ENCODE assay signal across 19 cellular contexts in genomic region chr11:92180664-92181251, GRCh38. TPM values are rescaled to one million over a fixed set of nuclear protein-coding genes. Genes with fewer than 3 reads are reported as not detected.
DNase-seq lines count a peak whose midpoint lies in the region; ATAC-seq and TF ChIP-seq lines count a peak whose summit lies in the region.
"Had no signal": no experiment of that assay in that cellular context is flagged by ENCODE, and none has a peak within 500 bp of the region (broad histone marks: within the 10 kb centered on the region; RNA-seq: fewer than 3 reads in every experiment).

No MANE protein-coding gene starts in this region.

- H3K36me3 ChIP-seq in ACC112 (ENCODE audit: insufficient read depth, low read length), result no peaks in the 10 kb centered on the region
- no peaks in the 10 kb centered on the region for H3K36me3 ChIP-seq in mucosa of descending colon (ENCODE audit: low read depth)
- H3K36me3 ChIP-seq: ovary had no signal

- no peaks in the 10 kb centered on the region for H3K36me3 Mint-ChIP-seq in CD4-positive, alpha-beta T cell (ENCODE audit: low read depth)
- H3K36me3 Mint-ChIP-seq in activated CD8-positive, alpha-beta memory T cell treated with anti-CD3 and anti-CD28 coated beads, Interleukin-2, amount 10 ng/mL, durations not matched to agents 7 days and 5 days, result no peaks in the 10 kb centered on the region
- H3K36me3 Mint-ChIP-seq: IgD-negative memory B cell had no signal

- no peaks in the 10 kb centered on the region for H3K27me3 Mint-ChIP-seq in CD4-positive, alpha-beta T cell
- no peaks in the 10 kb centered on the region for H3K27me3 Mint-ChIP-seq in activated CD8-positive, alpha-beta memory T cell treated with anti-CD3 and anti-CD28 coated beads, Interleukin-2, amount 10 ng/mL, durations not matched to agents 7 days and 5 days
- H3K27me3 Mint-ChIP-seq: IgD-negative memory B cell had no signal

- peak; percentile 54 for ATAC-seq in esophagus mucosa
- peak; percentile 29 for ATAC-seq in mucosa of descending colon
- no peak for ATAC-seq in CD4-positive, alpha-beta T cell (ENCODE audit: poor library complexity)
- no peak for ATAC-seq in activated CD8-positive, alpha-beta memory T cell treated with anti-CD3 and anti-CD28 coated beads, Interleukin-2, amount 10 ng/mL, durations not matched to agents 7 days and 5 days
- ATAC-seq: Right ventricle myocardium inferior had no signal

- no peak overlapping the region for H3K4me3 Mint-ChIP-seq in CD4-positive, alpha-beta T cell
- no peak overlapping the region for H3K4me3 Mint-ChIP-seq in activated CD8-positive, alpha-beta memory T cell treated with anti-CD3 and anti-CD28 coated beads, Interleukin-2, amount 10 ng/mL, durations not matched to agents 7 days and 5 days
- H3K4me3 Mint-ChIP-seq: activated naive CD4-positive, alpha-beta T cell treated with anti-CD3 and anti-CD28 coated beads for 36 hours had no signal

- POLR2A ChIA-PET in CD4-positive, alpha-beta T cell (lab: Charles Lee), result no interaction called here

- peak; percentile 27 for DNase-seq in LHCN-M2 (ENCODE audit: low read depth)
- no peak for DNase-seq in mucosa of descending colon
- DNase-seq in NCI-H2107 (lab: John Stamatoyannopoulos, UW), result no peak
- no peak for DNase-seq in DMS53 treated with DMSO at 0.1 percent for 48 hours (lab: John Stamatoyannopoulos, UW; ENCODE audit: unreplicated experiment)
- DNase-seq in CD4-positive, alpha-beta T cell, result no peak
- no peak for DNase-seq in activated CD8-positive, alpha-beta memory T cell treated with anti-CD3 and anti-CD28 coated beads, Interleukin-2, amount 10 ng/mL, durations not matched to agents 7 days and 5 days
- DNase-seq: activated CD8-positive, alpha-beta memory T cell treated with anti-CD3 and anti-CD28 coated beads for 24 hours; activated naive CD4-positive, alpha-beta T cell treated with anti-CD3 and anti-CD28 coated beads for 36 hours; DND-41; glutamatergic neuron; NCI-H146; NCI-H748 treated with DMSO at 0.1 percent for 48 hours; ovary; stimulated activated CD8-positive, alpha-beta memory T cell treated with anti-CD3 and anti-CD28 coated beads, Interleukin-4, amount 100 ng/mL, for 48 hours had no signal

- H3K4me3 ChIP-seq in ACC112 (ENCODE audit: low read depth, low read length) (no peak overlapping the region), mucosa of descending colon (no peak overlapping the region)
- H3K4me3 ChIP-seq: coronary artery, ovary had no signal

- H3K27ac Mint-ChIP-seq in CD4-positive, alpha-beta T cell, result no peak overlapping the region
- H3K27ac Mint-ChIP-seq in activated CD8-positive, alpha-beta memory T cell treated with anti-CD3 and anti-CD28 coated beads, Interleukin-2, amount 10 ng/mL, durations not matched to agents 7 days and 5 days, result no peak overlapping the region
- H3K27ac Mint-ChIP-seq: activated naive CD4-positive, alpha-beta T cell treated with anti-CD3 and anti-CD28 coated beads for 36 hours; IgD-negative memory B cell had no signal

- H3K4me1 ChIP-seq in ACC112 (ENCODE audit: control insufficient read depth, insufficient read depth, low read length, unreplicated experiment) (peaks cover 6% of the 10 kb centered on the region), mucosa of descending colon (ENCODE audit: low read depth) (no peaks in the 10 kb centered on the region)

- no peaks in the 10 kb centered on the region for H3K4me1 Mint-ChIP-seq in CD4-positive, alpha-beta T cell (ENCODE audit: low read depth)
- no peaks in the 10 kb centered on the region for H3K4me1 Mint-ChIP-seq in activated CD8-positive, alpha-beta memory T cell treated with anti-CD3 and anti-CD28 coated beads, Interleukin-2, amount 10 ng/mL, durations not matched to agents 7 days and 5 days
- H3K4me1 Mint-ChIP-seq: IgD-negative memory B cell had no signal

- intact Hi-C loops in mucosa of descending colon (cut with DNase I, micrococcal nuclease), result no loop called here
- intact Hi-C loops in CD4-positive, alpha-beta T cell (cut with DNase I, micrococcal nuclease), result no loop called here

- peaks cover 6% of the 10 kb centered on the region for H3K9me3 Mint-ChIP-seq in CD4-positive, alpha-beta T cell
- H3K9me3 Mint-ChIP-seq in activated CD8-positive, alpha-beta memory T cell treated with anti-CD3 and anti-CD28 coated beads, Interleukin-2, amount 10 ng/mL, durations not matched to agents 7 days and 5 days (ENCODE audit: low read depth), result peaks cover 4% of the 10 kb centered on the region

- CTCF ChIA-PET in CD4-positive, alpha-beta T cell (lab: Charles Lee), result no interaction called here
- CTCF ChIA-PET in activated CD8-positive, alpha-beta memory T cell treated with anti-CD3 and anti-CD28 coated beads, Interleukin-2, amount 10 ng/mL, durations not matched to agents 7 days and 5 days (lab: Charles Lee), result no interaction called here

- H3K27me3 ChIP-seq in ACC112 (ENCODE audit: insufficient read depth, low read length), result no peaks in the 10 kb centered on the region
- no peaks in the 10 kb centered on the region for H3K27me3 ChIP-seq in CD4-positive, alpha-beta T cell (ENCODE audit: control insufficient read depth, insufficient read depth, low read length)
- H3K27me3 ChIP-seq: ovary had no signal

- peak overlapping the region; percentile 59 for H3K27ac ChIP-seq in ACC112 (ENCODE audit: low read depth, low read length)
- no peak overlapping the region for H3K27ac ChIP-seq in CD4-positive, alpha-beta T cell (ENCODE audit: low read depth, low read length)
- H3K27ac ChIP-seq: coronary artery, ovary had no signal

- H3K79me2 ChIP-seq in ACC112 (ENCODE audit: control insufficient read depth, insufficient read depth, low read length, unreplicated experiment), result no peaks in the 10 kb centered on the region

- no peak overlapping the region for H2AFZ ChIP-seq in ACC112 (ENCODE audit: low read length, unreplicated experiment)

- no peak for TF ChIP-seq CTCF in mucosa of descending colon (IDR thresholded peaks at IDR 0.05)
- TF ChIP-seq CTCF in CD4-positive, alpha-beta T cell (IDR thresholded peaks at IDR 0.05), result no peak

- no peaks in the 10 kb centered on the region for H3K9me3 ChIP-seq in mucosa of descending colon
- H3K9me3 ChIP-seq in CD4-positive, alpha-beta T cell (ENCODE audit: control insufficient read depth, low read length), result peaks cover 9% of the 10 kb centered on the region
- H3K9me3 ChIP-seq: ovary had no signal

RNA-seq across cellular contexts. Expression of gene FAT3, which starts 43.9 kb away (rescaled TPM):
- total RNA-seq in LHCN-M2 (2014; rRNA removed), result under 0.01 and 0.06 TPM in 2 replicates
- polyA plus RNA-seq in LHCN-M2 (2012), result 0.22 TPM
- total RNA-seq in esophagus mucosa, result 0.12 TPM
- 1 to 10 TPM in 1 of 3 donors, under 1 TPM in 2; 0.14 to 2.7 (median 0.49) TPM for total RNA-seq in mucosa of descending colon
- not detected for total RNA-seq in CD4-positive, alpha-beta T cell
- not detected for total RNA-seq in activated CD8-positive, alpha-beta memory T cell treated with anti-CD3 and anti-CD28 coated beads, Interleukin-2, amount 10 ng/mL, durations not matched to agents 7 days and 5 days
- total RNA-seq: activated naive CD4-positive, alpha-beta T cell treated with anti-CD3 and anti-CD28 coated beads for 36 hours had no signal
- polyA plus RNA-seq: IgD-negative memory B cell had no signal

Comparison
In these comparisons a context has a peak if more than half of its experiments do, and no peak if none do; other contexts are left out.
1. ATAC-seq: peak in esophagus mucosa (single experiment) and mucosa of descending colon (single experiment); none in CD4-positive, alpha-beta T cell (single experiment) and activated CD8-positive, alpha-beta memory T cell treated with anti-CD3 and anti-CD28 coated beads, Interleukin-2, amount 10 ng/mL, durations not matched to agents 7 days and 5 days (single experiment).